1 cellular context compared by ENCODE assay signal in the genomic region with DNA sequence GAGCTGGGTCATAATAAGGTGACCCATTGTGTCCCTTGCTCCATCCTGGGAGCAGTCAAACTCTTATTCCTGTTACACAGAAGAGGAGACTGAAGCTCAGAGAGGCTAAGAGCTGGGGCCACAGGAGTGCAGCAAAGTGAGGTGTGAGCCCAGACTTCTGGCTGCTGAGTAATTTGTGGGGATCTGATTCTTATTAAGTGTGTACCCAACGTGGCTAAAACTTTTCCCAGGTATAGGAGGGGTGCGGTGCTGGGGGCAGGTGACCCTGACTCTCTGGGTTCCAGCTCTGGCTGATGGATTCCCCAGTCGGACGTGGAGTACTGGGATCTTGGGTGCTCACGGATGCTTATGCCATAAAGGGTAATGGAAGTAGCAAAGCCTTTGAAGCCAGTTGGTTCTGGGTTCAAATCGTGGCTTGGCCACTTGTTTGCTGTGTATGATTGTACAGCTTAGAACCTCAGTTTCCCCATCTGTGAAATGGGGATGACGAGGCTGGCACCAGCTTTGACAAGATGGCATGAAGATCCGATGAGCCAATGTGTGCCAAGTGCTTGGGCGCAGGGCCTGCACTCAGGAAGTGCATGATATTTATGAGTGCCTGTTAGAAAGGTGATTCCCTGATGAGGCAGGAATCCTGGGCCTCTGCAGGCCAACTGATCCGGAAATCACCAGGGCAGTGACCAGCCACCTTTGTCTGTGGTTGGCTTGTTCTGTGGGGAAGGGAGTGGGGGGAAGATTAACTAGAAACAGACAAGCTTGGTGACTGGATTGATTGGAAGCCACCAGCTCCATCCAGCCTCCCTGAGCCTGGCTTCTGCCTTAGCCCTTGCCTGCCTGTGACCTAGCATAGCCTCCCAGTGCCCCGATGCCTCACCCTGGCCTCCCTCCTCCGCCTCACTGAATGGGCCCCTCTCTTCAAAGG.
TF ChIP-seq lines count a peak whose summit lies in the region.

No MANE protein-coding gene starts in this region.

TF ChIP-seq in GM12878, 131 proteins besides CTCF, POLR2A, EP300 and RAD21:
- TF ChIP-seq, protein P1, sequence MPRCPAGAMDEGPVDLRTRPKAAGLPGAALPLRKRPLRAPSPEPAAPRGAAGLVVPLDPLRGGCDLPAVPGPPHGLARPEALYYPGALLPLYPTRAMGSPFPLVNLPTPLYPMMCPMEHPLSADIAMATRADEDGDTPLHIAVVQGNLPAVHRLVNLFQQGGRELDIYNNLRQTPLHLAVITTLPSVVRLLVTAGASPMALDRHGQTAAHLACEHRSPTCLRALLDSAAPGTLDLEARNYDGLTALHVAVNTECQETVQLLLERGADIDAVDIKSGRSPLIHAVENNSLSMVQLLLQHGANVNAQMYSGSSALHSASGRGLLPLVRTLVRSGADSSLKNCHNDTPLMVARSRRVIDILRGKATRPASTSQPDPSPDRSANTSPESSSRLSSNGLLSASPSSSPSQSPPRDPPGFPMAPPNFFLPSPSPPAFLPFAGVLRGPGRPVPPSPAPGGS (IDR thresholded peaks at IDR 0.05; ENCODE audit: borderline replicate concordance, insufficient read depth, low read depth, low read length, poor library complexity, severe bottlenecking) = no peak
- TF ChIP-seq, protein P2, sequence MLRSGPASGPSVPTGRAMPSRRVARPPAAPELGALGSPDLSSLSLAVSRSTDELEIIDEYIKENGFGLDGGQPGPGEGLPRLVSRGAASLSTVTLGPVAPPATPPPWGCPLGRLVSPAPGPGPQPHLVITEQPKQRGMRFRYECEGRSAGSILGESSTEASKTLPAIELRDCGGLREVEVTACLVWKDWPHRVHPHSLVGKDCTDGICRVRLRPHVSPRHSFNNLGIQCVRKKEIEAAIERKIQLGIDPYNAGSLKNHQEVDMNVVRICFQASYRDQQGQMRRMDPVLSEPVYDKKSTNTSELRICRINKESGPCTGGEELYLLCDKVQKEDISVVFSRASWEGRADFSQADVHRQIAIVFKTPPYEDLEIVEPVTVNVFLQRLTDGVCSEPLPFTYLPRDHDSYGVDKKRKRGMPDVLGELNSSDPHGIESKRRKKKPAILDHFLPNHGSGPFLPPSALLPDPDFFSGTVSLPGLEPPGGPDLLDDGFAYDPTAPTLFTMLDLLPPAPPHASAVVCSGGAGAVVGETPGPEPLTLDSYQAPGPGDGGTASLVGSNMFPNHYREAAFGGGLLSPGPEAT (IDR thresholded peaks at IDR 0.05; ENCODE audit: low read depth) = no peak
- TF ChIP-seq BRCA1 (IDR thresholded peaks at IDR 0.05; ENCODE audit: low read depth, low read length) = no peak
- TF ChIP-seq ESRRA (IDR thresholded peaks at IDR 0.05; ENCODE audit: low read length) = no peak
- no peak for TF ChIP-seq MTA3 (IDR thresholded peaks at IDR 0.05; ENCODE audit: borderline replicate concordance, low read length)
- TF ChIP-seq KAT2A (conservative IDR thresholded peaks at IDR 0.05; ENCODE audit: control insufficient read depth, low read depth, low read length) = no peak
- TF ChIP-seq ATF7 (IDR thresholded peaks at IDR 0.05; ENCODE audit: low read depth) = no peak
- TF ChIP-seq CREM (IDR thresholded peaks at IDR 0.05; ENCODE audit: low read depth) = no peak
